In genomic region chr13:95783747-95784146, GRCh38 we compare ENCODE assay signal across 13 cellular contexts.
"Had no signal": no experiment of that assay in that cellular context is flagged by ENCODE, and none has a peak within 500 bp of the region (broad histone marks: within the 10 kb centered on the region; RNA-seq: fewer than 3 reads in every experiment).

No MANE protein-coding gene starts in this region.

- H3K9me3 ChIP-seq: pancreas, testis had no signal

- DNase-seq: activated CD4-positive, alpha-beta T cell treated with anti-CD3 and anti-CD28 coated beads for 48 hours; activated CD8-positive, alpha-beta T cell treated with anti-CD3 and anti-CD28 coated beads, Interleukin-2, amount 10 ng/mL, durations not matched to agents 7 days and 5 days; activated naive CD4-positive, alpha-beta T cell treated with Interleukin-2 at 50 U/mL for 16 hours; activated naive CD8-positive, alpha-beta T cell treated with anti-CD3 and anti-CD28 coated beads, Interleukin-2, amount 50 U/mL, for 24 hours; effector memory CD8-positive, alpha-beta T cell; head of caudate nucleus; pancreas; stimulated activated CD4-positive, alpha-beta T cell treated with anti-CD3 and anti-CD28 coated beads, Interleukin-4, amount 100 ng/mL, for 4 hours; stimulated activated naive CD8-positive, alpha-beta T cell treated with anti-CD3 and anti-CD28 coated beads, Interleukin-15, amount 100 ng/mL, for 72 hours; T-helper 1 cell; testis had no signal

- H3K27me3 Mint-ChIP-seq: activated naive CD8-positive, alpha-beta T cell treated with anti-CD3 and anti-CD28 coated beads, Interleukin-2, amount 50 U/mL, for 24 hours; central memory CD8-positive, alpha-beta T cell; effector memory CD8-positive, alpha-beta T cell; stimulated activated naive CD8-positive, alpha-beta T cell treated with anti-CD3 and anti-CD28 coated beads, Interleukin-15, amount 100 ng/mL, for 72 hours had no signal

- H3K9me3 Mint-ChIP-seq: activated naive CD8-positive, alpha-beta T cell treated with anti-CD3 and anti-CD28 coated beads, Interleukin-2, amount 50 U/mL, for 24 hours; central memory CD8-positive, alpha-beta T cell; effector memory CD8-positive, alpha-beta T cell; stimulated activated naive CD8-positive, alpha-beta T cell treated with anti-CD3 and anti-CD28 coated beads, Interleukin-15, amount 100 ng/mL, for 72 hours had no signal

- H3K4me3 ChIP-seq: pancreas, testis had no signal

- H3K27ac ChIP-seq: testis had no signal

- H3K4me1 ChIP-seq: testis had no signal

- H3K4me1 Mint-ChIP-seq: activated naive CD8-positive, alpha-beta T cell treated with anti-CD3 and anti-CD28 coated beads, Interleukin-2, amount 50 U/mL, for 24 hours; nephron; stimulated activated naive CD8-positive, alpha-beta T cell treated with anti-CD3 and anti-CD28 coated beads, Interleukin-15, amount 100 ng/mL, for 72 hours had no signal

- H3K4me3 Mint-ChIP-seq: activated CD8-positive, alpha-beta T cell treated with anti-CD3 and anti-CD28 coated beads, Interleukin-2, amount 10 ng/mL, durations not matched to agents 7 days and 5 days; activated naive CD8-positive, alpha-beta T cell treated with anti-CD3 and anti-CD28 coated beads, Interleukin-2, amount 50 U/mL, for 24 hours; central memory CD8-positive, alpha-beta T cell; effector memory CD8-positive, alpha-beta T cell; nephron; stimulated activated naive CD8-positive, alpha-beta T cell treated with anti-CD3 and anti-CD28 coated beads, Interleukin-15, amount 100 ng/mL, for 72 hours had no signal

- H3K27ac Mint-ChIP-seq: activated CD8-positive, alpha-beta T cell treated with anti-CD3 and anti-CD28 coated beads, Interleukin-2, amount 10 ng/mL, durations not matched to agents 7 days and 5 days; activated naive CD8-positive, alpha-beta T cell treated with anti-CD3 and anti-CD28 coated beads, Interleukin-2, amount 50 U/mL, for 24 hours; effector memory CD8-positive, alpha-beta T cell; stimulated activated naive CD8-positive, alpha-beta T cell treated with anti-CD3 and anti-CD28 coated beads, Interleukin-15, amount 100 ng/mL, for 72 hours had no signal

- ATAC-seq: activated CD8-positive, alpha-beta T cell treated with anti-CD3 and anti-CD28 coated beads, Interleukin-2, amount 10 ng/mL, durations not matched to agents 7 days and 5 days; activated naive CD8-positive, alpha-beta T cell treated with anti-CD3 and anti-CD28 coated beads, Interleukin-2, amount 50 U/mL, for 24 hours; effector memory CD8-positive, alpha-beta T cell; stimulated activated naive CD8-positive, alpha-beta T cell treated with anti-CD3 and anti-CD28 coated beads, Interleukin-15, amount 100 ng/mL, for 72 hours had no signal

- H3K27me3 ChIP-seq: pancreas, testis had no signal
